Comparison of ENCODE assay signal across 2 cellular contexts in the genomic region with DNA sequence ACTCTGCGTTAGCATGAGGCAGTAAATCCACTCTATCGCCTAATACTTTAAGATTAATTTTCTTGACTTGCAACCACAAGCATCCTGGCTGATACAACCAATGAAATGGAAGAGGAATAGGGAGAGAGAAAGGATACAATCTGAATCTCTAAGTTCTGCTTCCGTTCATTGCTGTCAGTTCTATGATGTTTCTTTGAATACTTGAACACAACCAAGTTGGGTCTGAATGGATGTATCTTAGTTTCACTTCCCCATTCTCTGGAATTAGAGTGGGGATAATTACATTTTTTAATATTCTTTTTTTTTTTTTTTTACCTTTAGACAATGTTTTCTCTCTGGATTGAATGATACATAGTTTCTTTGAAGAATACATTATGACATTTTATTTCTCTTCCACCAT.
TF ChIP-seq lines count a peak whose summit lies in the region.

No MANE protein-coding gene starts in this region.

TF ChIP-seq in GM12891, 5 proteins besides CTCF, POLR2A, EP300 and RAD21 (continued from another document):
- TF ChIP-seq PAX5 (IDR thresholded peaks at IDR 0.05; ENCODE audit: insufficient read depth, low read length, severe bottlenecking) (no peak), SPI1 (IDR thresholded peaks at IDR 0.05; ENCODE audit: low read depth, low read length) (peak; percentile 93)

TF ChIP-seq in GM12878, 131 proteins besides CTCF, POLR2A, EP300 and RAD21 (continued from another document):
- TF ChIP-seq, protein P1, sequence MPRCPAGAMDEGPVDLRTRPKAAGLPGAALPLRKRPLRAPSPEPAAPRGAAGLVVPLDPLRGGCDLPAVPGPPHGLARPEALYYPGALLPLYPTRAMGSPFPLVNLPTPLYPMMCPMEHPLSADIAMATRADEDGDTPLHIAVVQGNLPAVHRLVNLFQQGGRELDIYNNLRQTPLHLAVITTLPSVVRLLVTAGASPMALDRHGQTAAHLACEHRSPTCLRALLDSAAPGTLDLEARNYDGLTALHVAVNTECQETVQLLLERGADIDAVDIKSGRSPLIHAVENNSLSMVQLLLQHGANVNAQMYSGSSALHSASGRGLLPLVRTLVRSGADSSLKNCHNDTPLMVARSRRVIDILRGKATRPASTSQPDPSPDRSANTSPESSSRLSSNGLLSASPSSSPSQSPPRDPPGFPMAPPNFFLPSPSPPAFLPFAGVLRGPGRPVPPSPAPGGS (IDR thresholded peaks at IDR 0.05; ENCODE audit: borderline replicate concordance, insufficient read depth, low read depth, low read length, poor library complexity, severe bottlenecking): no peak
- peak; percentile 85 for TF ChIP-seq SPI1 (IDR thresholded peaks at IDR 0.05; ENCODE audit: borderline replicate concordance, insufficient read depth, low read depth, low read length)
- peak in 1 of 2 experiments; percentile 22; a peak in 2 of 4 replicates for TF ChIP-seq IKZF2 (IDR thresholded peaks at IDR 0.05)
- peak; percentile 22; the same call in 1 of the 2 replicates for TF ChIP-seq RELB (IDR thresholded peaks at IDR 0.05; ENCODE audit: low read depth)
